In the genomic region with DNA sequence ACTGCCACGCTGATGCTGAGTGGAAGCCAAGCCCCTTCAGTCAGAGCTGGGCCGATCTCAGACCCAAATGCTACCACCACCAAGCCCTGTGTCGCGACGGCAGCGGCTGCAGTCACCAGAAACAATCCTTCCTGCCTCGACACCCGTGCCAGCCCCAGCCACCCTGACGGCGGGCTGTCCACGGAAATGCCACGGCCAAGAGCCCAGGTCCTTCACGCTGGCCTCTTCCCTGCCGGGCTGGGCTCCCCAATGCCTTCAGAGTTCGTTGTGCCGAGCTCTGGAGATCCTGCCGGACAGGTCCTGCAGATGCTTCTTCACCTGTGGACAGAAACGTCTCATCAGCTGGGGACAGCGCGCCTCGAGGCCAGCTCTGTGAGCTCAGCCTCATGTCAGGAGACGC, we compare ENCODE assay signal across 25 cellular contexts. TPM values are rescaled to one million over a fixed set of nuclear protein-coding genes. Genes with fewer than 3 reads are reported as not detected.
"Had no signal": no experiment of that assay in that cellular context is flagged by ENCODE, and none has a peak within 500 bp of the region (broad histone marks: within the 10 kb centered on the region; RNA-seq: fewer than 3 reads in every experiment).

No MANE protein-coding gene starts in this region.

- H3K4me3 Mint-ChIP-seq: nephron progenitor cell, type B pancreatic cell had no signal

- ATAC-seq: esophagus mucosa, gastrocnemius medialis, left lobe of liver, lower lobe of right lung, psoas muscle had no signal

- H3K9me3 Mint-ChIP-seq: nephron progenitor cell, type B pancreatic cell had no signal

- H3K27me3 Mint-ChIP-seq: type B pancreatic cell had no signal

- FAIRE-seq: urothelium cell line had no signal

- H3K27ac Mint-ChIP-seq: nephron progenitor cell, type B pancreatic cell had no signal

- H3K27ac ChIP-seq: gastrocnemius medialis, lower lobe of right lung, psoas muscle, sigmoid colon, skin epidermis, stomach, thoracic aorta had no signal

- H3K27me3 ChIP-seq: gastrocnemius medialis, sigmoid colon, stomach had no signal

- H3K4me1 ChIP-seq: gastrocnemius medialis, lower lobe of right lung, psoas muscle, sigmoid colon, stomach had no signal

- DNase-seq: central memory CD4-positive, alpha-beta T cell; effector CD4-positive, alpha-beta T cell; gastrocnemius medialis; kidney glomerular epithelial cell; mesenchymal stem cell; midbrain; nephron progenitor cell; retina; sigmoid colon; stimulated activated CD4-positive, alpha-beta T cell treated with anti-CD3 and anti-CD28 coated beads, Interleukin-2, amount 100 ng/mL, for 24 hours; stimulated activated naive CD4-positive, alpha-beta T cell; stomach; substantia nigra had no signal

- H3K4me3 ChIP-seq: coronary artery, gastrocnemius medialis, lower lobe of right lung, psoas muscle, sigmoid colon, skin epidermis, stomach, thoracic aorta had no signal

- H3K9me3 ChIP-seq: gastrocnemius medialis, lower lobe of right lung, psoas muscle, sigmoid colon, stomach, thoracic aorta had no signal

RNA-seq across cellular contexts. Expression of gene DOK7, which starts 49.6 kb away (rescaled TPM):
- total RNA-seq: dermis microvascular lymphatic vessel endothelial cell, fibroblast of villous mesenchyme, osteoblast had no signal
